Comparison of ENCODE assay signal across 1 cellular context in the genomic region with DNA sequence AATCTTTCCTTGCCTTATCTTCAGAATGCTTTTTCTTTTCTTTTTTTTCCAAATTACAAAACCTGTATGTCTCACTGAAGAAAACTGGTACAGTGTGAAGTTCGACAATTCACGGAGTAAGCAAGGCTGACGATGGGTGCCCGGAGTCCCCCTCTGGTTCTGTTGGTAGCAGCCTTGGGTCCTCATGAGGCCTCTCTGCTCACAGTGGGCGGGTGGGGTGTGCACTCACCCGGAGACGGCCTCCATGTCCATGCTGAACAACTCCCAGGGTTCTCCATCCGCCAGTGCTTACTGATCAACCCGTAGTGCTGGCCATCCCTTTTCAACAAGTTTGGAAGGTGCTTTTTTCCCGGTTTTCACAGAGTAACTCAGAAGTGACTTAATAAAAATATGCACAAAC.
TF ChIP-seq lines count a peak whose summit lies in the region.

No MANE protein-coding gene starts in this region.

TF ChIP-seq in GM23338, 12 proteins besides CTCF, POLR2A, EP300 and RAD21:
- TF ChIP-seq, protein P1, sequence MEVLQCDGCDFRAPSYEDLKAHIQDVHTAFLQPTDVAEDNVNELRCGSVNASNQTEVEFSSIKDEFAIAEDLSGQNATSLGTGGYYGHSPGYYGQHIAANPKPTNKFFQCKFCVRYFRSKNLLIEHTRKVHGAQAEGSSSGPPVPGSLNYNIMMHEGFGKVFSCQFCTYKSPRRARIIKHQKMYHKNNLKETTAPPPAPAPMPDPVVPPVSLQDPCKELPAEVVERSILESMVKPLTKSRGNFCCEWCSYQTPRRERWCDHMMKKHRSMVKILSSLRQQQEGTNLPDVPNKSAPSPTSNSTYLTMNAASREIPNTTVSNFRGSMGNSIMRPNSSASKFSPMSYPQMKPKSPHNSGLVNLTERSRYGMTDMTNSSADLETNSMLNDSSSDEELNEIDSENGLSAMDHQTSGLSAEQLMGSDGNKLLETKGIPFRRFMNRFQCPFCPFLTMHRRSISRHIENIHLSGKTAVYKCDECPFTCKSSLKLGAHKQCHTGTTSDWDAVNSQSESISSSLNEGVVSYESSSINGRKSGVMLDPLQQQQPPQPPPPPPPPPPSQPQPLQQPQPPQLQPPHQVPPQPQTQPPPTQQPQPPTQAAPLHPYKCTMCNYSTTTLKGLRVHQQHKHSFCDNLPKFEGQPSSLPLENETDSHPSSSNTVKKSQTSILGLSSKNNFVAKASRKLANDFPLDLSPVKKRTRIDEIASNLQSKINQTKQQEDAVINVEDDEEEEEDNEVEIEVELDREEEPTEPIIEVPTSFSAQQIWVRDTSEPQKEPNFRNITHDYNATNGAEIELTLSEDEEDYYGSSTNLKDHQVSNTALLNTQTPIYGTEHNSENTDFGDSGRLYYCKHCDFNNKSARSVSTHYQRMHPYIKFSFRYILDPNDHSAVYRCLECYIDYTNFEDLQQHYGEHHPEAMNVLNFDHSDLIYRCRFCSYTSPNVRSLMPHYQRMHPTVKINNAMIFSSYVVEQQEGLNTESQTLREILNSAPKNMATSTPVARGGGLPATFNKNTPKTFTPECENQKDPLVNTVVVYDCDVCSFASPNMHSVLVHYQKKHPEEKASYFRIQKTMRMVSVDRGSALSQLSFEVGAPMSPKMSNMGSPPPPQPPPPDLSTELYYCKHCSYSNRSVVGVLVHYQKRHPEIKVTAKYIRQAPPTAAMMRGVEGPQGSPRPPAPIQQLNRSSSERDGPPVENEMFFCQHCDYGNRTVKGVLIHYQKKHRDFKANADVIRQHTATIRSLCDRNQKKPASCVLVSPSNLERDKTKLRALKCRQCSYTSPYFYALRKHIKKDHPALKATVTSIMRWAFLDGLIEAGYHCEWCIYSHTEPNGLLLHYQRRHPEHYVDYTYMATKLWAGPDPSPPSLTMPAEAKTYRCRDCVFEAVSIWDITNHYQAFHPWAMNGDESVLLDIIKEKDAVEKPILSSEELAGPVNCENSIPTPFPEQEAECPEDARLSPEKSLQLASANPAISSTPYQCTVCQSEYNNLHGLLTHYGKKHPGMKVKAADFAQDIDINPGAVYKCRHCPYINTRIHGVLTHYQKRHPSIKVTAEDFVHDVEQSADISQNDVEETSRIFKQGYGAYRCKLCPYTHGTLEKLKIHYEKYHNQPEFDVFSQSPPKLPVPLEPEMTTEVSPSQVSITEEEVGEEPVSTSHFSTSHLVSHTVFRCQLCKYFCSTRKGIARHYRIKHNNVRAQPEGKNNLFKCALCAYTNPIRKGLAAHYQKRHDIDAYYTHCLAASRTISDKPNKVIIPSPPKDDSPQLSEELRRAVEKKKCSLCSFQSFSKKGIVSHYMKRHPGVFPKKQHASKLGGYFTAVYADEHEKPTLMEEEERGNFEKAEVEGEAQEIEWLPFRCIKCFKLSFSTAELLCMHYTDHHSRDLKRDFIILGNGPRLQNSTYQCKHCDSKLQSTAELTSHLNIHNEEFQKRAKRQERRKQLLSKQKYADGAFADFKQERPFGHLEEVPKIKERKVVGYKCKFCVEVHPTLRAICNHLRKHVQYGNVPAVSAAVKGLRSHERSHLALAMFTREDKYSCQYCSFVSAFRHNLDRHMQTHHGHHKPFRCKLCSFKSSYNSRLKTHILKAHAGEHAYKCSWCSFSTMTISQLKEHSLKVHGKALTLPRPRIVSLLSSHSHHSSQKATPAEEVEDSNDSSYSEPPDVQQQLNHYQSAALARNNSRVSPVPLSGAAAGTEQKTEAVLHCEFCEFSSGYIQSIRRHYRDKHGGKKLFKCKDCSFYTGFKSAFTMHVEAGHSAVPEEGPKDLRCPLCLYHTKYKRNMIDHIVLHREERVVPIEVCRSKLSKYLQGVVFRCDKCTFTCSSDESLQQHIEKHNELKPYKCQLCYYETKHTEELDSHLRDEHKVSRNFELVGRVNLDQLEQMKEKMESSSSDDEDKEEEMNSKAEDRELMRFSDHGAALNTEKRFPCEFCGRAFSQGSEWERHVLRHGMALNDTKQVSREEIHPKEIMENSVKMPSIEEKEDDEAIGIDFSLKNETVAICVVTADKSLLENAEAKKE (CRISPR knock-in tag; IDR thresholded peaks at IDR 0.05) = no peak
- no peak for TF ChIP-seq CREB1 (CRISPR knock-in tag; IDR thresholded peaks at IDR 0.05; ENCODE audit: low read depth)
- no peak for TF ChIP-seq JUNB (IDR thresholded peaks at IDR 0.05; ENCODE audit: unreplicated experiment)
- TF ChIP-seq POLR2AphosphoS5 (IDR thresholded peaks at IDR 0.05; ENCODE audit: low read depth) = no peak
- TF ChIP-seq REST (IDR thresholded peaks at IDR 0.05; ENCODE audit: unreplicated experiment) = no peak
- TF ChIP-seq NANOG (IDR thresholded peaks at IDR 0.05; ENCODE audit: borderline replicate concordance) = no peak
- no peak for TF ChIP-seq EZH2phosphoT487 (IDR thresholded peaks at IDR 0.05; ENCODE audit: unreplicated experiment)
- no peak for TF ChIP-seq STAT1 (IDR thresholded peaks at IDR 0.05; ENCODE audit: unreplicated experiment)
- no peak for TF ChIP-seq EZH2 (IDR thresholded peaks at IDR 0.05; ENCODE audit: low read depth, unreplicated experiment)
- TF ChIP-seq, protein P2, sequence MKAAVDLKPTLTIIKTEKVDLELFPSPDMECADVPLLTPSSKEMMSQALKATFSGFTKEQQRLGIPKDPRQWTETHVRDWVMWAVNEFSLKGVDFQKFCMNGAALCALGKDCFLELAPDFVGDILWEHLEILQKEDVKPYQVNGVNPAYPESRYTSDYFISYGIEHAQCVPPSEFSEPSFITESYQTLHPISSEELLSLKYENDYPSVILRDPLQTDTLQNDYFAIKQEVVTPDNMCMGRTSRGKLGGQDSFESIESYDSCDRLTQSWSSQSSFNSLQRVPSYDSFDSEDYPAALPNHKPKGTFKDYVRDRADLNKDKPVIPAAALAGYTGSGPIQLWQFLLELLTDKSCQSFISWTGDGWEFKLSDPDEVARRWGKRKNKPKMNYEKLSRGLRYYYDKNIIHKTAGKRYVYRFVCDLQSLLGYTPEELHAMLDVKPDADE (IDR thresholded peaks at IDR 0.05) = no peak
- no peak for TF ChIP-seq ZNF114 (CRISPR knock-in tag; IDR thresholded peaks at IDR 0.05)
- TF ChIP-seq ZNF331 (CRISPR knock-in tag; IDR thresholded peaks at IDR 0.05; ENCODE audit: low read depth) = no peak
